ENCODE assay signal across 10 cellular contexts in the genomic region with DNA sequence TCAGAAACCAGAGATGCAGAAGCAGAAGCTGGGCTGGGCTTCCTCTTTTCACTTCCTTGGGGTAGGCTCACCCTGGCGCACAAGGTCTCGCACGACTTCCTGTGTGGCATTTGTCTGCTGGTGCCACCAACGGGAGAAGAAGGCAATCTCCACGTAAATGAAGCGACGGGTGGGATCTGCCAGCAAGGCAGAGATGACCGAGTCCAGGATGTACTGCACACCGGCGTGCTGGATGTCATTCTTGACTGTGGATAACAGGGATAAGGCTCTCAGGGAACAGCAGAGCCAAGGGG. TPM values are rescaled to one million over a fixed set of nuclear protein-coding genes. Genes with fewer than 3 reads are reported as not detected.
DNase-seq lines count a peak whose midpoint lies in the region; ATAC-seq lines count a peak whose summit lies in the region.
"Had no signal": no experiment of that assay in that cellular context is flagged by ENCODE, and none has a peak within 500 bp of the region (broad histone marks: within the 10 kb centered on the region; RNA-seq: fewer than 3 reads in every experiment).

No MANE protein-coding gene starts in this region.

- H3K4me3 ChIP-seq in right cardiac atrium (ENCODE audit: low read length) (no peak overlapping the region), subcutaneous abdominal adipose tissue (ENCODE audit: low read depth in 1 of 5, low read length in 5 of 5) (peak overlapping the region; percentile 86 to 98 (median 95))

- no peaks in the 10 kb centered on the region for H3K27me3 Mint-ChIP-seq in activated CD4-positive, alpha-beta memory T cell treated with anti-CD3 and anti-CD28 coated beads, Interleukin-2, amount 10 ng/mL, durations not matched to agents 7 days and 5 days

- H3K9me3 Mint-ChIP-seq in activated CD4-positive, alpha-beta memory T cell treated with anti-CD3 and anti-CD28 coated beads, Interleukin-2, amount 10 ng/mL, durations not matched to agents 7 days and 5 days = no peaks in the 10 kb centered on the region

- peaks cover 57% of the 10 kb centered on the region for H3K4me1 Mint-ChIP-seq in activated CD4-positive, alpha-beta memory T cell treated with anti-CD3 and anti-CD28 coated beads, Interleukin-2, amount 10 ng/mL, durations not matched to agents 7 days and 5 days

- no peak overlapping the region for H3K9ac ChIP-seq in subcutaneous abdominal adipose tissue (ENCODE audit: low read length in 5 of 5)

- H3K9me3 ChIP-seq in right cardiac atrium (ENCODE audit: control insufficient read depth, low read length) (no peaks in the 10 kb centered on the region), subcutaneous abdominal adipose tissue (ENCODE audit: control insufficient read depth in 5 of 5, low read length in 5 of 5) (no peaks in the 10 kb centered on the region)
- H3K9me3 ChIP-seq: right lobe of liver had no signal

- H3K36me3 ChIP-seq in subcutaneous abdominal adipose tissue (ENCODE audit: control insufficient read depth in 5 of 5, insufficient read depth in 5 of 5, low read length in 5 of 5) = peaks cover 0 to 46% (median 22%) of the 10 kb centered on the region in 5 donors

- CTCF ChIA-PET in activated CD4-positive, alpha-beta memory T cell treated with anti-CD3 and anti-CD28 coated beads, Interleukin-2, amount 10 ng/mL, durations not matched to agents 7 days and 5 days (lab: Charles Lee) = interaction anchor here (1.4 to 1.9 kb wide), 3 partner anchors 13 to 101 kb away, joined by 4 to 5 read pairs (median 5); no protein-coding TSS in a partner anchor

- ATAC-seq in right cardiac atrium (no peak), HG02798 (IDR thresholded peaks at IDR 0.05; ENCODE audit: poor library complexity, unreplicated experiment) (no peak), GM18520 (IDR thresholded peaks at IDR 0.05; ENCODE audit: unreplicated experiment) (no peak)

- H3K4me1 ChIP-seq in right cardiac atrium (ENCODE audit: control insufficient read depth, insufficient read depth, low read length) (peaks cover 7% of the 10 kb centered on the region), subcutaneous abdominal adipose tissue (ENCODE audit: control insufficient read depth in 5 of 5, insufficient read depth in 5 of 5, low read length in 5 of 5) (peaks cover 19 to 60% (median 42%) of the 10 kb centered on the region in 5 donors)

- 81% methylated on average over 10 of the region's 10 CpGs for WGBS in right cardiac atrium

- peak; percentile 82 for DNase-seq in KG1 (lab: John Stamatoyannopoulos, UW)
- peak; percentile 73 for DNase-seq in activated CD4-positive, alpha-beta memory T cell treated with anti-CD3 and anti-CD28 coated beads, Interleukin-2, amount 10 ng/mL, durations not matched to agents 7 days and 5 days
- peak in 2 of 3 donors; percentile 76 for DNase-seq in right cardiac atrium
- DNase-seq in NCI-H345 (lab: John Stamatoyannopoulos, UW) = no peak
- DNase-seq in NCI-H748 (lab: John Stamatoyannopoulos, UW; ENCODE audit: unreplicated experiment) = no peak

- intact Hi-C loops in right cardiac atrium (cut with DNase I) = loop anchor here in 1 of 4 donors (10.0 kb wide), 1 partner anchor 100 kb away; no protein-coding TSS in a partner anchor

- H3K27me3 ChIP-seq in right cardiac atrium (ENCODE audit: control insufficient read depth, insufficient read depth) = no peaks in the 10 kb centered on the region
- no peaks in the 10 kb centered on the region for H3K27me3 ChIP-seq in subcutaneous abdominal adipose tissue (ENCODE audit: control insufficient read depth in 5 of 5, insufficient read depth in 4 of 5, low read length in 5 of 5)
- H3K27me3 ChIP-seq: right lobe of liver had no signal

- H3K27ac Mint-ChIP-seq in activated CD4-positive, alpha-beta memory T cell treated with anti-CD3 and anti-CD28 coated beads, Interleukin-2, amount 10 ng/mL, durations not matched to agents 7 days and 5 days = peak overlapping the region; percentile 85

- POLR2A ChIA-PET in activated CD4-positive, alpha-beta memory T cell treated with anti-CD3 and anti-CD28 coated beads, Interleukin-2, amount 10 ng/mL, durations not matched to agents 7 days and 5 days (lab: Charles Lee) = interaction anchor here (1.0 to 5.4 kb wide), 7 partner anchors 14 to 128 kb away, joined by 3 to 37 read pairs (median 6); a partner anchor contains a TSS

- H3K27ac ChIP-seq in right cardiac atrium (ENCODE audit: low read length) (no peak overlapping the region), subcutaneous abdominal adipose tissue (ENCODE audit: low read depth, low read length) (no peak overlapping the region)

- peaks cover 46% of the 10 kb centered on the region for H3K36me3 Mint-ChIP-seq in activated CD4-positive, alpha-beta memory T cell treated with anti-CD3 and anti-CD28 coated beads, Interleukin-2, amount 10 ng/mL, durations not matched to agents 7 days and 5 days (ENCODE audit: low read depth)

- H3K4me3 Mint-ChIP-seq in activated CD4-positive, alpha-beta memory T cell treated with anti-CD3 and anti-CD28 coated beads, Interleukin-2, amount 10 ng/mL, durations not matched to agents 7 days and 5 days = peak overlapping the region; percentile 92

RNA-seq across cellular contexts. Expression of a gene that starts 1.3 kb away (rescaled TPM):
- total RNA-seq in activated CD4-positive, alpha-beta memory T cell treated with anti-CD3 and anti-CD28 coated beads, Interleukin-2, amount 10 ng/mL, durations not matched to agents 7 days and 5 days = 100 to 1,000 TPM; 146 to 150 TPM
- total RNA-seq in right cardiac atrium = 10 to 100 TPM; 32.7 to 52.6 (median 42.1) TPM
- polyA plus RNA-seq in right cardiac atrium = 19.8 TPM

RNA-seq across cellular contexts. Expression of a gene that starts 1.4 kb away (rescaled TPM):
- total RNA-seq in activated CD4-positive, alpha-beta memory T cell treated with anti-CD3 and anti-CD28 coated beads, Interleukin-2, amount 10 ng/mL, durations not matched to agents 7 days and 5 days = 10 to 100 TPM; 16.9 to 21.3 TPM
- total RNA-seq in right cardiac atrium = 10 to 100 TPM in 1 of 4 donors, 1 to 10 TPM in 3; 6.3 to 10.5 (median 8.1) TPM
- polyA plus RNA-seq in right cardiac atrium = 10.0 TPM

RNA-seq across cellular contexts. Expression of a gene that starts 16.5 kb away (rescaled TPM):
- total RNA-seq in activated CD4-positive, alpha-beta memory T cell treated with anti-CD3 and anti-CD28 coated beads, Interleukin-2, amount 10 ng/mL, durations not matched to agents 7 days and 5 days = 100 to 1,000 TPM; 106 to 113 TPM
- total RNA-seq in right cardiac atrium = 10 to 100 TPM; 40.8 to 52.0 (median 49.7) TPM
- 49.4 TPM for polyA plus RNA-seq in right cardiac atrium

RNA-seq across cellular contexts. Expression of a gene that starts 22.6 kb away (rescaled TPM):
- total RNA-seq in activated CD4-positive, alpha-beta memory T cell treated with anti-CD3 and anti-CD28 coated beads, Interleukin-2, amount 10 ng/mL, durations not matched to agents 7 days and 5 days = not detected
- not detected for total RNA-seq in right cardiac atrium
- not detected for polyA plus RNA-seq in right cardiac atrium
- total RNA-seq: HT1080, right lobe of liver had no signal

RNA-seq across cellular contexts. Expression of a gene that starts 31.2 kb away (rescaled TPM):
- 1 to 10 TPM; 5.2 to 5.3 TPM for total RNA-seq in activated CD4-positive, alpha-beta memory T cell treated with anti-CD3 and anti-CD28 coated beads, Interleukin-2, amount 10 ng/mL, durations not matched to agents 7 days and 5 days
- 1 to 10 TPM; 1.2 to 2.0 (median 1.9) TPM for total RNA-seq in right cardiac atrium
- 2.1 TPM for polyA plus RNA-seq in right cardiac atrium

Comparison
In these comparisons a context has a peak if more than half of its experiments do, and no peak if none do; other contexts are left out.
1. DNase-seq: peak in KG1 (single experiment), activated CD4-positive, alpha-beta memory T cell treated with anti-CD3 and anti-CD28 coated beads, Interleukin-2, amount 10 ng/mL, durations not matched to agents 7 days and 5 days (single experiment) and right cardiac atrium (2 of 3); none in NCI-H345 (single experiment) and NCI-H748 (single experiment).